ENCODE assay signal across 23 cellular contexts in genomic region chr6:101851911-101852310, GRCh38.
"Had no signal": no experiment of that assay in that cellular context is flagged by ENCODE, and none has a peak within 500 bp of the region (broad histone marks: within the 10 kb centered on the region; RNA-seq: fewer than 3 reads in every experiment).

No MANE protein-coding gene starts in this region.

- H3K36me3 ChIP-seq: brain microvascular endothelial cell, gastroesophageal sphincter, heart left ventricle, left ventricle myocardium inferior, prostate gland, vagina had no signal

- H3K9me3 ChIP-seq: gastroesophageal sphincter, heart left ventricle, left ventricle myocardium inferior, prostate gland, vagina had no signal

- ATAC-seq: activated CD4-positive, CD25-positive, alpha-beta regulatory T cell treated with anti-CD3 and anti-CD28 coated beads, Interleukin-2, amount 50 U/mL, for 24 hours; activated CD8-positive, alpha-beta T cell treated with anti-CD3 and anti-CD28 coated beads, Interleukin-2, amount 10 ng/mL, durations not matched to agents 7 days and 5 days; esophagus mucosa; gastroesophageal sphincter; heart left ventricle; right cardiac atrium had no signal

- H3K4me1 ChIP-seq: gastroesophageal sphincter, heart left ventricle, left ventricle myocardium inferior, prostate gland, vagina had no signal

- H3K4me3 ChIP-seq: gastroesophageal sphincter, heart left ventricle, left ventricle myocardium inferior, prostate gland, vagina had no signal

- DNase-seq: activated CD4-positive, alpha-beta T cell treated with anti-CD3 and anti-CD28 coated beads, Interleukin-2, amount 10 ng/mL, durations not matched to agents 7 days and 5 days; activated CD8-positive, alpha-beta T cell treated with anti-CD3 and anti-CD28 coated beads, Interleukin-2, amount 10 ng/mL, durations not matched to agents 7 days and 5 days; activated naive CD4-positive, alpha-beta T cell treated with Interleukin-2 at 50 U/mL for 16 hours; activated T-cell treated with anti-CD3 and anti-CD28 coated beads, Interleukin-2, amount 50 U/mL, for 24 hours; anterior cingulate cortex; brain microvascular endothelial cell; effector CD4-positive, alpha-beta T cell; heart left ventricle; kidney glomerular epithelial cell; left ventricle myocardium inferior; right cardiac atrium; small intestine; stimulated activated CD4-positive, alpha-beta T cell treated with anti-CD3 and anti-CD28 coated beads, Interleukin-15, amount 100 ng/mL, for 24 hours; stimulated activated CD4-positive, alpha-beta T cell treated with anti-CD3 and anti-CD28 coated beads, Interleukin-2, amount 100 ng/mL, for 48 hours; trophoblast cell had no signal

- H3K27me3 Mint-ChIP-seq: activated CD4-positive, alpha-beta T cell treated with anti-CD3 and anti-CD28 coated beads, Interleukin-2, amount 10 ng/mL, durations not matched to agents 7 days and 5 days; activated T-cell treated with anti-CD3 and anti-CD28 coated beads, Interleukin-2, amount 50 U/mL, for 24 hours; stimulated activated naive CD8-positive, alpha-beta T cell treated with anti-CD3 and anti-CD28 coated beads, Interleukin-15, Interleukin-2, amounts not matched to agents 100 ng/mL and 50 ng/mL, for 24 hours had no signal

- H3K27ac Mint-ChIP-seq: activated CD4-positive, alpha-beta T cell treated with anti-CD3 and anti-CD28 coated beads, Interleukin-2, amount 10 ng/mL, durations not matched to agents 7 days and 5 days; activated CD8-positive, alpha-beta T cell treated with anti-CD3 and anti-CD28 coated beads, Interleukin-2, amount 10 ng/mL, durations not matched to agents 7 days and 5 days; activated T-cell treated with anti-CD3 and anti-CD28 coated beads, Interleukin-2, amount 50 U/mL, for 24 hours; activated T-helper 2 cell treated with anti-CD3 and anti-CD28 coated beads, Interferon-gamma antibody, Interleukin-2, Interleukin-4, amounts not matched to agents 10 μg/mL and 5 μg/mL and 100 μg/mL, durations not matched to agents 14 hours and 24 hours and 36 hours; stimulated activated naive CD8-positive, alpha-beta T cell treated with anti-CD3 and anti-CD28 coated beads, Interleukin-15, Interleukin-2, amounts not matched to agents 100 ng/mL and 50 ng/mL, for 24 hours; T-helper 1 cell treated with Interleukin-12 subunit alpha and Interleukin-12 subunit beta and Interleukin-4 antibody, amounts not matched to agents 30 μg/mL and 1 μg/mL, for 36 hours had no signal

- H3K4me1 Mint-ChIP-seq: activated CD4-positive, alpha-beta T cell treated with anti-CD3 and anti-CD28 coated beads, Interleukin-2, amount 10 ng/mL, durations not matched to agents 7 days and 5 days had no signal

- H3K27ac ChIP-seq: brain microvascular endothelial cell, gastroesophageal sphincter, heart left ventricle, left ventricle myocardium inferior, prostate gland, vagina had no signal

- H3K4me3 Mint-ChIP-seq: activated CD4-positive, alpha-beta T cell treated with anti-CD3 and anti-CD28 coated beads, Interleukin-2, amount 10 ng/mL, durations not matched to agents 7 days and 5 days; activated CD8-positive, alpha-beta T cell treated with anti-CD3 and anti-CD28 coated beads, Interleukin-2, amount 10 ng/mL, durations not matched to agents 7 days and 5 days; activated T-cell treated with anti-CD3 and anti-CD28 coated beads, Interleukin-2, amount 50 U/mL, for 24 hours; stimulated activated naive CD8-positive, alpha-beta T cell treated with anti-CD3 and anti-CD28 coated beads, Interleukin-15, Interleukin-2, amounts not matched to agents 100 ng/mL and 50 ng/mL, for 24 hours; T-helper 1 cell treated with Interleukin-12 subunit alpha and Interleukin-12 subunit beta and Interleukin-4 antibody, amounts not matched to agents 30 μg/mL and 1 μg/mL, for 36 hours had no signal

- H3K27me3 ChIP-seq: brain microvascular endothelial cell, gastroesophageal sphincter, heart left ventricle, vagina had no signal

- H3K9me3 Mint-ChIP-seq: activated CD4-positive, alpha-beta T cell treated with anti-CD3 and anti-CD28 coated beads, Interleukin-2, amount 10 ng/mL, durations not matched to agents 7 days and 5 days; activated T-helper 2 cell treated with anti-CD3 and anti-CD28 coated beads, Interferon-gamma antibody, Interleukin-2, Interleukin-4, amounts not matched to agents 10 μg/mL and 5 μg/mL and 100 μg/mL, durations not matched to agents 14 hours and 24 hours and 36 hours; stimulated activated naive CD8-positive, alpha-beta T cell treated with anti-CD3 and anti-CD28 coated beads, Interleukin-15, Interleukin-2, amounts not matched to agents 100 ng/mL and 50 ng/mL, for 24 hours; T-helper 1 cell treated with Interleukin-12 subunit alpha and Interleukin-12 subunit beta and Interleukin-4 antibody, amounts not matched to agents 30 μg/mL and 1 μg/mL, for 36 hours had no signal
